ENCODE assay signal across 34 cellular contexts in the genomic region with DNA sequence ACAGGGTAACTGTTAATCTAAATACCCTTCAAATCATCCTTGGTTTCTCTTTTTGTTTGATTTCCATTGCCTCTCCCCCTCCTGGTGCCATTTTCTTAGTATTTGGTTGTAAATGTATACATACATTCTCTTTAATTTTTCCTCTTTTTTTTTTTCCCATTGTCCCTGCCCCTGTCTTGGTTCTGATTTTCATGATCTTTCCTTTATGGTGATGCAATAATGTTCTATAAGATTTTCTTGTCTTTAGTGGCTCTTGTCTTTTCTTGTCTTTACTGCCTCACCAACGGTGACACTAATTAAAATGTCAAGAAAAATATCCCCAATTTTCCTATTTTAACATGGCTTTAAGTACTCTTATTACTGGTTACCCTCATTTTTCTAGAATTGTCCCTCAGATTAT.
"Had no signal": no experiment of that assay in that cellular context is flagged by ENCODE, and none has a peak within 500 bp of the region (broad histone marks: within the 10 kb centered on the region; RNA-seq: fewer than 3 reads in every experiment).

No MANE protein-coding gene starts in this region.

- H3K9me3 ChIP-seq: MG63 had no signal

- H3K27me3 ChIP-seq: MG63 had no signal

- H3K36me3 ChIP-seq: MG63 had no signal

- H3K4me3 ChIP-seq: MG63 had no signal

- DNase-seq: Karpas-422, Kasumi-1, MG63, MM.1S, MV-4-11, NCI-H1048, NCI-H1092, NCI-H1092 treated with DMSO at 0.1 percent for 48 hours, NCI-H1105, NCI-H1105 treated with DMSO at 0.1 percent for 48 hours, NCI-H1417 treated with DMSO at 0.1 percent for 48 hours, NCI-H1436, NCI-H1436 treated with DMSO at 0.1 percent for 48 hours, NCI-H146, NCI-H1694, NCI-H1694 treated with DMSO at 0.1 percent for 48 hours, NCI-H187, NCI-H187 treated with DMSO at 0.1 percent for 48 hours, NCI-H1930, NCI-H2029, NCI-H2029 treated with DMSO at 0.1 percent for 48 hours, NCI-H2081, NCI-H2081 treated with DMSO at 0.1 percent for 48 hours, NCI-H2107, NCI-H2171, NCI-H2171 treated with DMSO at 0.1 percent for 48 hours, NCI-H2227 treated with DMSO at 0.1 percent for 48 hours, NCI-H226, NCI-H345, NCI-H446, NCI-H446 treated with DMSO at 0.1 percent for 48 hours, NCI-H510A, NCI-H510A treated with DMSO at 0.1 percent for 48 hours, NCI-H524 had no signal
